Comparison of ENCODE assay signal across 25 cellular contexts in the genomic region with DNA sequence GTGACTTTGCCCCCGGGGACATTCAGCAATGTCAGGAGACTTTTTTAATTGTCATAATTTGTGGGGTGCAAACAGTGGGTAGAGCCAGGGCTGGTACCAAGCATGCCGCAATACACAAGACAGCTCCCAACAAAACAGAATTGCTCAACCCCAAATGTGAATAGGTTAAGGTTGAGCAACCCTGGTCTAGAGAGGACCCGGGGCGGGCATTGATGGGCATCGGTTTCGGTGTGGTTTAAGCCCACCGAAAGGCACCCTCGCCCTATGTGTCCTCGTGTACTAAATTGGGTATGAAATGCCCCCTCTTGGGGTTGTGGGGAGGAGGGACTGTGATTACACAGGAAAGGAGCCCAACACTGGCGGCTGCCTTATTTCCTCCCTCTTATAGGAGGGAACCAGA. TPM values are rescaled to one million over a fixed set of nuclear protein-coding genes. Genes with fewer than 3 reads are reported as not detected.
"Had no signal": no experiment of that assay in that cellular context is flagged by ENCODE, and none has a peak within 500 bp of the region (broad histone marks: within the 10 kb centered on the region; RNA-seq: fewer than 3 reads in every experiment).

No MANE protein-coding gene starts in this region.

- H3K4me1 Mint-ChIP-seq: activated naive CD4-positive, alpha-beta T cell treated with anti-CD3 and anti-CD28 coated beads, Interleukin-2, amount 50 U/mL, for 24 hours had no signal

- ATAC-seq: body of pancreas, heart right ventricle, left ventricle myocardium superior, psoas muscle, right cardiac atrium, T-helper 17 cell had no signal

- H3K27ac Mint-ChIP-seq: activated CD4-positive, alpha-beta memory T cell treated with anti-CD3 and anti-CD28 coated beads, Interleukin-2, amount 10 ng/mL, durations not matched to agents 7 days and 5 days; activated naive CD4-positive, alpha-beta T cell treated with anti-CD3 and anti-CD28 coated beads, Interleukin-2, amount 50 U/mL, for 24 hours; dendritic cell treated with granulocyte-macrophage colony-stimulating factor and Interleukin-4, amounts not matched to agents 40 ng/mL and 50 ng/mL, for 4 days; mesothelial cell of epicardium; T-helper 17 cell; type B pancreatic cell had no signal

- DNase-seq: activated CD4-positive, alpha-beta memory T cell treated with anti-CD3 and anti-CD28 coated beads, Interleukin-2, amount 10 ng/mL, durations not matched to agents 7 days and 5 days; activated CD4-positive, alpha-beta T cell treated with anti-CD3 and anti-CD28 coated beads for 4 hours; activated CD4-positive, CD25-positive, alpha-beta regulatory T cell; activated gamma-delta T cell treated with Interleukin-2 at 50 U/mL for 16 hours; anterior cingulate cortex; body of pancreas; effector CD4-positive, alpha-beta T cell; erythroblast; foreskin fibroblast; heart right ventricle; left ventricle myocardium superior; mammary epithelial cell; natural killer cell; psoas muscle; stimulated activated naive CD4-positive, alpha-beta T cell; T-helper 17 cell had no signal

- H3K27me3 Mint-ChIP-seq: activated naive CD4-positive, alpha-beta T cell treated with anti-CD3 and anti-CD28 coated beads, Interleukin-2, amount 50 U/mL, for 24 hours had no signal

- H3K4me3 Mint-ChIP-seq: activated CD4-positive, alpha-beta memory T cell treated with anti-CD3 and anti-CD28 coated beads, Interleukin-2, amount 10 ng/mL, durations not matched to agents 7 days and 5 days; activated naive CD4-positive, alpha-beta T cell treated with anti-CD3 and anti-CD28 coated beads, Interleukin-2, amount 50 U/mL, for 24 hours; dendritic cell treated with granulocyte-macrophage colony-stimulating factor and Interleukin-4, amounts not matched to agents 40 ng/mL and 50 ng/mL, for 4 days; mesothelial cell of epicardium; natural killer cell; T-helper 17 cell; type B pancreatic cell had no signal

- H3K27me3 ChIP-seq: body of pancreas, cardiac muscle cell, heart right ventricle, ovary, vagina had no signal

- H3K4me1 ChIP-seq: body of pancreas, psoas muscle had no signal

- H3K27ac ChIP-seq: body of pancreas, cardiac muscle cell, heart right ventricle, ovary, psoas muscle, thoracic aorta, vagina had no signal

- H3K4me3 ChIP-seq: body of pancreas, cardiac muscle cell, heart right ventricle, ovary, psoas muscle, thoracic aorta, vagina had no signal

- H3K36me3 ChIP-seq: cardiac muscle cell, ovary, vagina had no signal

- H3K9me3 ChIP-seq: body of pancreas, heart right ventricle, ovary, psoas muscle, thoracic aorta, vagina had no signal

- H3K36me3 Mint-ChIP-seq: activated naive CD4-positive, alpha-beta T cell treated with anti-CD3 and anti-CD28 coated beads, Interleukin-2, amount 50 U/mL, for 24 hours; mesothelial cell of epicardium; natural killer cell; type B pancreatic cell had no signal

- H3K9me3 Mint-ChIP-seq: activated CD4-positive, alpha-beta memory T cell treated with anti-CD3 and anti-CD28 coated beads, Interleukin-2, amount 10 ng/mL, durations not matched to agents 7 days and 5 days; activated naive CD4-positive, alpha-beta T cell treated with anti-CD3 and anti-CD28 coated beads, Interleukin-2, amount 50 U/mL, for 24 hours; dendritic cell treated with granulocyte-macrophage colony-stimulating factor and Interleukin-4, amounts not matched to agents 40 ng/mL and 50 ng/mL, for 4 days; mesothelial cell of epicardium; natural killer cell; type B pancreatic cell had no signal

RNA-seq across cellular contexts. Expression of a gene that starts 36.0 kb away (rescaled TPM):
- total RNA-seq: activated CD4-positive, alpha-beta memory T cell treated with anti-CD3 and anti-CD28 coated beads, Interleukin-2, amount 10 ng/mL, durations not matched to agents 7 days and 5 days; cardiac muscle cell; natural killer cell; T-helper 17 cell had no signal
